ENCODE assay signal across 18 cellular contexts in the genomic region with DNA sequence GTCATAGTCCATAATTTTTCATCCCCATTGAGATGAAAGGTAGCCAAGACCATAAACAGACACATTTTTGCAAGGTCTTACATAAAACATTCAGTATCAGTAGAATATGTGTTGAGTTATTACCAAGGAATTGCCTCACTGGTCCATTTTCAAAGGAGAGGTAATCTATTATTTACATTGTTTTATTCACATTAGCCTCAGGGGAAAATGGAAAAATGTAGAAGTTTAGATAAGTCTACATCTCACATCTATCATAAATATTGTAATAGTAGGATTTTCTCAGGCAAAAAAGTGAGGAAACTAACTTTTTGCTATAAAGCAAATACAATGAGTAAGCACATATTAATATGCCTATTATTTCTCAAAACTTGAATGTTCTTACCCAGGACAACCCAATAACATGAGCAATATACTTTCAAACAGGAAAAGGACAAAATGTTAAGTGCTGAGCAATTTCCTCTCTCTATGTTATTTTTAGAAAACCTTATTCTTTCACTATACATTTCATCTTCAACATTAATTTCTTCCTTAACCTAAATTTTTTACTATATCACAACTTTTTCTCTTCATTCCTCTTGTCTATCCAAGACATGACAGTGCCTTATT.
DNase-seq lines count a peak whose midpoint lies in the region; ATAC-seq and TF ChIP-seq lines count a peak whose summit lies in the region.
"Had no signal": no experiment of that assay in that cellular context is flagged by ENCODE, and none has a peak within 500 bp of the region (broad histone marks: within the 10 kb centered on the region; RNA-seq: fewer than 3 reads in every experiment).

No MANE protein-coding gene starts in this region.

- TF ChIP-seq CTCF in HFFc6 (IDR thresholded peaks at IDR 0.05): no peak
- TF ChIP-seq CTCF in fibroblast of mammary gland (conservative IDR thresholded peaks at IDR 0.05; ENCODE audit: control insufficient read depth, insufficient read depth, low read depth, low read length): no peak
- TF ChIP-seq CTCF in upper lobe of right lung (IDR thresholded peaks at IDR 0.05): no peak

- no peaks in the 10 kb centered on the region for H3K9me3 Mint-ChIP-seq in HFFc6

- intact Hi-C loops in upper lobe of right lung (cut with DNase I): no loop called here

- peak; percentile 3 for DNase-seq in HFFc6
- peak; percentile 17 for DNase-seq in adipocyte (ENCODE audit: low read depth)
- peak; percentile 32 for DNase-seq in fibroblast of mammary gland (ENCODE audit: low read depth)
- no peak for DNase-seq in SK-N-DZ (ENCODE audit: low spot score)
- DNase-seq in upper lobe of right lung: no peak
- no peak for DNase-seq in NCI-H1105 (lab: John Stamatoyannopoulos, UW)
- DNase-seq in erythroblast (lab: John Stamatoyannopoulos, UW): no peak
- DNase-seq: activated CD4-positive, alpha-beta T cell treated with anti-CD3 and anti-CD28 coated beads for 48 hours; head of caudate nucleus; left lung; NCI-H146; NCI-H2171 treated with DMSO at 0.1 percent for 48 hours; stimulated activated CD4-positive, alpha-beta T cell treated with anti-CD3 and anti-CD28 coated beads, Interleukin-2, amount 100 ng/mL, for 48 hours; stimulated activated naive CD8-positive, alpha-beta T cell treated with anti-CD3 and anti-CD28 coated beads, Interleukin-15, Interleukin-2, amounts not matched to agents 100 U/mL and 50 U/mL, for 24 hours; tibial artery had no signal

- no peak overlapping the region for H3K27ac ChIP-seq in upper lobe of right lung
- H3K27ac ChIP-seq: cardiac muscle cell, esophagus muscularis mucosa, left lung, tibial artery had no signal

- no peaks in the 10 kb centered on the region for H3K36me3 Mint-ChIP-seq in HFFc6 (ENCODE audit: low read depth)

- peaks cover 31% of the 10 kb centered on the region for H3K4me1 Mint-ChIP-seq in HFFc6 (ENCODE audit: low read depth)

- H3K4me1 ChIP-seq in adipocyte (ENCODE audit: control insufficient read depth, insufficient read depth, low read length) (peaks cover 14% of the 10 kb centered on the region), upper lobe of right lung (no peaks in the 10 kb centered on the region)
- H3K4me1 ChIP-seq: esophagus muscularis mucosa, left lung, tibial artery had no signal

- no peak for ATAC-seq in upper lobe of right lung
- ATAC-seq: HCT116; left lung; stimulated activated naive CD8-positive, alpha-beta T cell treated with anti-CD3 and anti-CD28 coated beads, Interleukin-15, Interleukin-2, amounts not matched to agents 100 U/mL and 50 U/mL, for 24 hours had no signal

- H3K36me3 ChIP-seq in adipocyte (ENCODE audit: control insufficient read depth, insufficient read depth, low read length, severe bottlenecking) (no peaks in the 10 kb centered on the region), upper lobe of right lung (no peaks in the 10 kb centered on the region)
- H3K36me3 ChIP-seq: cardiac muscle cell, esophagus muscularis mucosa, left lung, tibial artery had no signal

- no peak for TF ChIP-seq POLR2A in erythroblast (IDR thresholded peaks at IDR 0.05; ENCODE audit: low read length)

- no peaks in the 10 kb centered on the region for H3K27me3 ChIP-seq in adipocyte (replicated peaks; ENCODE audit: control insufficient read depth, insufficient read depth, low read length)
- H3K27me3 ChIP-seq in upper lobe of right lung: no peaks in the 10 kb centered on the region
- H3K27me3 ChIP-seq: cardiac muscle cell, esophagus muscularis mucosa, left lung, tibial artery had no signal

- H3K4me3 ChIP-seq in adipocyte (ENCODE audit: low read length): no peak overlapping the region
- H3K4me3 ChIP-seq in fibroblast of mammary gland (ENCODE audit: control insufficient read depth, low read depth, low read length): no peak overlapping the region
- H3K4me3 ChIP-seq in upper lobe of right lung: no peak overlapping the region
- H3K4me3 ChIP-seq: cardiac muscle cell, esophagus muscularis mucosa, left lung, tibial artery had no signal

- H3K9ac ChIP-seq in adipocyte (ENCODE audit: low read length): no peak overlapping the region

- H3K9me3 ChIP-seq in adipocyte (ENCODE audit: control insufficient read depth, low read length) (no peaks in the 10 kb centered on the region), upper lobe of right lung (no peaks in the 10 kb centered on the region)
- H3K9me3 ChIP-seq: esophagus muscularis mucosa, left lung, tibial artery had no signal

- peak overlapping the region; percentile 43 for H3K27ac Mint-ChIP-seq in HFFc6

- peak overlapping the region; percentile 4; the same call in 1 of the 2 replicates for H3K4me3 Mint-ChIP-seq in HFFc6

- H3K27me3 Mint-ChIP-seq in HFFc6 (ENCODE audit: insufficient read depth): peaks cover 2% of the 10 kb centered on the region; the same call in 1 of the 2 replicates

Comparison
In these comparisons a context has a peak if more than half of its experiments do, and no peak if none do; other contexts are left out.
1. DNase-seq: peak in HFFc6 (single experiment), adipocyte (single experiment) and fibroblast of mammary gland (single experiment); none in SK-N-DZ (single experiment), upper lobe of right lung (single experiment), NCI-H1105 (single experiment) and erythroblast (0 of 2).